Comparison of ENCODE assay signal across 8 cellular contexts in genomic region chr13:84896128-84896527, GRCh38.
DNase-seq lines count a peak whose midpoint lies in the region; ATAC-seq and TF ChIP-seq lines count a peak whose summit lies in the region.

No MANE protein-coding gene starts in this region.

- ATAC-seq in HG03432 (IDR thresholded peaks at IDR 0.05; ENCODE audit: unreplicated experiment) (peak; percentile 69), left lobe of liver (peak; percentile 69), GM18520 (IDR thresholded peaks at IDR 0.05; ENCODE audit: unreplicated experiment) (no peak)

- H3K27ac ChIP-seq in OCI-LY3 (ENCODE audit: low read length) (no peak overlapping the region), brain microvascular endothelial cell (no peak overlapping the region), thyroid gland (no peak overlapping the region)

- intact Hi-C loops in thyroid gland (cut with DNase I), result loop anchor here (5.0 kb wide), 1 partner anchor 911 kb away; no protein-coding TSS in a partner anchor

- H3K36me3 ChIP-seq in GM06990 (ENCODE audit: control insufficient read depth, insufficient read depth, low read length) (no peaks in the 10 kb centered on the region), OCI-LY3 (replicated peaks; ENCODE audit: low read depth, low read length) (no peaks in the 10 kb centered on the region), brain microvascular endothelial cell (replicated peaks) (no peaks in the 10 kb centered on the region), thyroid gland (no peaks in the 10 kb centered on the region)

- TF ChIP-seq POLR2A in thyroid gland (IDR thresholded peaks at IDR 0.05), result no peak

- H3K9me3 ChIP-seq in OCI-LY3 (ENCODE audit: insufficient read depth, low read length), result 0 out of 2 replicates have a peak, but pooled peaks cover 8% of the 10 kb centered on the region
- H3K9me3 ChIP-seq in thyroid gland, result no peaks in the 10 kb centered on the region

- H3K4me3 ChIP-seq in GM06990 (replicated peaks; ENCODE audit: low read depth, low read length), result no peak overlapping the region
- H3K4me3 ChIP-seq in OCI-LY3 (ENCODE audit: low read length), result 0 out of 2 replicates have a peak overlapping the region, but pooled peaks have one; percentile 14
- H3K4me3 ChIP-seq in brain microvascular endothelial cell (ENCODE audit: low read depth, low read length), result no peak overlapping the region
- no peak overlapping the region for H3K4me3 ChIP-seq in thyroid gland (replicated peaks in 1 of 3)

- H3K4me1 ChIP-seq in OCI-LY3 (ENCODE audit: low read length) (no peaks in the 10 kb centered on the region), thyroid gland (no peaks in the 10 kb centered on the region)

- H2AFZ ChIP-seq in OCI-LY3 (ENCODE audit: low read depth, low read length), result 0 out of 2 replicates have a peak overlapping the region, but pooled peaks have one; percentile 61

- H3K9ac ChIP-seq in OCI-LY3 (ENCODE audit: low read length), result no peak overlapping the region

- peak overlapping the region; percentile 37 for H3K4me2 ChIP-seq in OCI-LY3 (ENCODE audit: low read length)

- no peaks in the 10 kb centered on the region for H3K27me3 ChIP-seq in GM06990 (replicated peaks; ENCODE audit: control insufficient read depth, insufficient read depth, low read length)
- H3K27me3 ChIP-seq in OCI-LY3 (ENCODE audit: low read depth, low read length), result no peaks in the 10 kb centered on the region
- no peaks in the 10 kb centered on the region for H3K27me3 ChIP-seq in brain microvascular endothelial cell (replicated peaks)
- no peaks in the 10 kb centered on the region for H3K27me3 ChIP-seq in thyroid gland

- no peaks in the 10 kb centered on the region for H3K79me2 ChIP-seq in OCI-LY3 (ENCODE audit: low read length)

- WGBS in thyroid gland, 2 donors, result 13 to 15% methylated on average over 9 of the region's 9 CpGs

- H4K20me1 ChIP-seq in OCI-LY3 (ENCODE audit: insufficient read depth, low read length), result no peaks in the 10 kb centered on the region

- TF ChIP-seq CTCF in GM06990 (IDR thresholded peaks at IDR 0.05; ENCODE audit: insufficient read depth, low read length, poor library complexity, severe bottlenecking), result peak; percentile 51
- TF ChIP-seq CTCF in OCI-LY3 (IDR thresholded peaks at IDR 0.05; ENCODE audit: low read depth, low read length), result peak; percentile 88
- TF ChIP-seq CTCF in brain microvascular endothelial cell (IDR thresholded peaks at IDR 0.05; ENCODE audit: low read depth, low read length, missing control alignments), result peak; percentile 60
- TF ChIP-seq CTCF in thyroid gland (IDR thresholded peaks at IDR 0.05), result peak; percentile 40 to 68 (median 54)

- DNase-seq in AG08395 (ENCODE audit: low spot score) (peak; percentile 20), GM06990 (ENCODE audit: extremely low read depth, insufficient read length) (no peak), brain microvascular endothelial cell (peak; percentile 27), left lobe of liver (ENCODE audit: low spot score) (no peak), thyroid gland (peak in 1 of 2 donors; percentile 39)

- in situ Hi-C loops in brain microvascular endothelial cell (cut with HindIII; ENCODE audit: low pct_ligation_motif_present, low sequenced_read_pairs), result loop anchor here (25.0 kb wide), 1 partner anchor 916 kb away; no protein-coding TSS in a partner anchor

Comparison
In these comparisons a context has a peak if more than half of its experiments do, and no peak if none do; other contexts are left out.
1. DNase-seq: peak in AG08395 (single experiment) and brain microvascular endothelial cell (single experiment); none in GM06990 (single experiment) and left lobe of liver (single experiment).
2. Peak in every context shown above with its lines, with median percentiles within 50 percentile points of each other: CTCF ChIP-seq.